1 cellular context compared by ENCODE assay signal in the genomic region with DNA sequence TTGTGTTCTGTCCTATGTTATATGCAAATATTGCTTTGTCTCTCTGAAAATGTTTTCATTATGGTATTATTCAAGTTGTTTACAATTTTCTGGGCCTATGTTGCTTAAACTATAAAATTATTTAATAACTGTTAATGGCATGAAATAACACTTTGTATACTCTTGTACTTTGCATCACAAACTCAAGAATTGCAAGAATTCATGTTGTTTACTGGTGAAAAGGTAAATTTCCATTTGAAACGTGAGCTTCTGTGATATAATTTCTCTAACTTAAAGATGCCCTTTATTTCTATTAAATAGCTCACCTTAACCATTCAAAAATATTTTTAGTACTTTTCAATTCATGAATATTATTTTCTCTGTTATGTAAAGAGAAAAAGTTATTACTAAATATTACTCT.
TF ChIP-seq lines count a peak whose summit lies in the region.

No MANE protein-coding gene starts in this region.

TF ChIP-seq in H1, 55 proteins besides CTCF, POLR2A, EP300 and RAD21 (continued from another document):
- TF ChIP-seq, protein P1, sequence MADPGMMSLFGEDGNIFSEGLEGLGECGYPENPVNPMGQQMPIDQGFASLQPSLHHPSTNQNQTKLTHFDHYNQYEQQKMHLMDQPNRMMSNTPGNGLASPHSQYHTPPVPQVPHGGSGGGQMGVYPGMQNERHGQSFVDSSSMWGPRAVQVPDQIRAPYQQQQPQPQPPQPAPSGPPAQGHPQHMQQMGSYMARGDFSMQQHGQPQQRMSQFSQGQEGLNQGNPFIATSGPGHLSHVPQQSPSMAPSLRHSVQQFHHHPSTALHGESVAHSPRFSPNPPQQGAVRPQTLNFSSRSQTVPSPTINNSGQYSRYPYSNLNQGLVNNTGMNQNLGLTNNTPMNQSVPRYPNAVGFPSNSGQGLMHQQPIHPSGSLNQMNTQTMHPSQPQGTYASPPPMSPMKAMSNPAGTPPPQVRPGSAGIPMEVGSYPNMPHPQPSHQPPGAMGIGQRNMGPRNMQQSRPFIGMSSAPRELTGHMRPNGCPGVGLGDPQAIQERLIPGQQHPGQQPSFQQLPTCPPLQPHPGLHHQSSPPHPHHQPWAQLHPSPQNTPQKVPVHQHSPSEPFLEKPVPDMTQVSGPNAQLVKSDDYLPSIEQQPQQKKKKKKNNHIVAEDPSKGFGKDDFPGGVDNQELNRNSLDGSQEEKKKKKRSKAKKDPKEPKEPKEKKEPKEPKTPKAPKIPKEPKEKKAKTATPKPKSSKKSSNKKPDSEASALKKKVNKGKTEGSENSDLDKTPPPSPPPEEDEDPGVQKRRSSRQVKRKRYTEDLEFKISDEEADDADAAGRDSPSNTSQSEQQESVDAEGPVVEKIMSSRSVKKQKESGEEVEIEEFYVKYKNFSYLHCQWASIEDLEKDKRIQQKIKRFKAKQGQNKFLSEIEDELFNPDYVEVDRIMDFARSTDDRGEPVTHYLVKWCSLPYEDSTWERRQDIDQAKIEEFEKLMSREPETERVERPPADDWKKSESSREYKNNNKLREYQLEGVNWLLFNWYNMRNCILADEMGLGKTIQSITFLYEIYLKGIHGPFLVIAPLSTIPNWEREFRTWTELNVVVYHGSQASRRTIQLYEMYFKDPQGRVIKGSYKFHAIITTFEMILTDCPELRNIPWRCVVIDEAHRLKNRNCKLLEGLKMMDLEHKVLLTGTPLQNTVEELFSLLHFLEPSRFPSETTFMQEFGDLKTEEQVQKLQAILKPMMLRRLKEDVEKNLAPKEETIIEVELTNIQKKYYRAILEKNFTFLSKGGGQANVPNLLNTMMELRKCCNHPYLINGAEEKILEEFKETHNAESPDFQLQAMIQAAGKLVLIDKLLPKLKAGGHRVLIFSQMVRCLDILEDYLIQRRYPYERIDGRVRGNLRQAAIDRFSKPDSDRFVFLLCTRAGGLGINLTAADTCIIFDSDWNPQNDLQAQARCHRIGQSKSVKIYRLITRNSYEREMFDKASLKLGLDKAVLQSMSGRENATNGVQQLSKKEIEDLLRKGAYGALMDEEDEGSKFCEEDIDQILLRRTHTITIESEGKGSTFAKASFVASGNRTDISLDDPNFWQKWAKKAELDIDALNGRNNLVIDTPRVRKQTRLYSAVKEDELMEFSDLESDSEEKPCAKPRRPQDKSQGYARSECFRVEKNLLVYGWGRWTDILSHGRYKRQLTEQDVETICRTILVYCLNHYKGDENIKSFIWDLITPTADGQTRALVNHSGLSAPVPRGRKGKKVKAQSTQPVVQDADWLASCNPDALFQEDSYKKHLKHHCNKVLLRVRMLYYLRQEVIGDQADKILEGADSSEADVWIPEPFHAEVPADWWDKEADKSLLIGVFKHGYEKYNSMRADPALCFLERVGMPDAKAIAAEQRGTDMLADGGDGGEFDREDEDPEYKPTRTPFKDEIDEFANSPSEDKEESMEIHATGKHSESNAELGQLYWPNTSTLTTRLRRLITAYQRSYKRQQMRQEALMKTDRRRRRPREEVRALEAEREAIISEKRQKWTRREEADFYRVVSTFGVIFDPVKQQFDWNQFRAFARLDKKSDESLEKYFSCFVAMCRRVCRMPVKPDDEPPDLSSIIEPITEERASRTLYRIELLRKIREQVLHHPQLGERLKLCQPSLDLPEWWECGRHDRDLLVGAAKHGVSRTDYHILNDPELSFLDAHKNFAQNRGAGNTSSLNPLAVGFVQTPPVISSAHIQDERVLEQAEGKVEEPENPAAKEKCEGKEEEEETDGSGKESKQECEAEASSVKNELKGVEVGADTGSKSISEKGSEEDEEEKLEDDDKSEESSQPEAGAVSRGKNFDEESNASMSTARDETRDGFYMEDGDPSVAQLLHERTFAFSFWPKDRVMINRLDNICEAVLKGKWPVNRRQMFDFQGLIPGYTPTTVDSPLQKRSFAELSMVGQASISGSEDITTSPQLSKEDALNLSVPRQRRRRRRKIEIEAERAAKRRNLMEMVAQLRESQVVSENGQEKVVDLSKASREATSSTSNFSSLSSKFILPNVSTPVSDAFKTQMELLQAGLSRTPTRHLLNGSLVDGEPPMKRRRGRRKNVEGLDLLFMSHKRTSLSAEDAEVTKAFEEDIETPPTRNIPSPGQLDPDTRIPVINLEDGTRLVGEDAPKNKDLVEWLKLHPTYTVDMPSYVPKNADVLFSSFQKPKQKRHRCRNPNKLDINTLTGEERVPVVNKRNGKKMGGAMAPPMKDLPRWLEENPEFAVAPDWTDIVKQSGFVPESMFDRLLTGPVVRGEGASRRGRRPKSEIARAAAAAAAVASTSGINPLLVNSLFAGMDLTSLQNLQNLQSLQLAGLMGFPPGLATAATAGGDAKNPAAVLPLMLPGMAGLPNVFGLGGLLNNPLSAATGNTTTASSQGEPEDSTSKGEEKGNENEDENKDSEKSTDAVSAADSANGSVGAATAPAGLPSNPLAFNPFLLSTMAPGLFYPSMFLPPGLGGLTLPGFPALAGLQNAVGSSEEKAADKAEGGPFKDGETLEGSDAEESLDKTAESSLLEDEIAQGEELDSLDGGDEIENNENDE (IDR thresholded peaks at IDR 0.05; ENCODE audit: insufficient replicate concordance, low read length): peak; percentile 69
- no peak for TF ChIP-seq FOSL1 (IDR thresholded peaks at IDR 0.05; ENCODE audit: insufficient read depth, low read depth, low read length)
- TF ChIP-seq SP4 (IDR thresholded peaks at IDR 0.05; ENCODE audit: low read length): no peak
- TF ChIP-seq EGR1 (IDR thresholded peaks at IDR 0.05; ENCODE audit: borderline replicate concordance, low read depth, low read length): no peak
- TF ChIP-seq TEAD4 (IDR thresholded peaks at IDR 0.05; ENCODE audit: low read depth, low read length): peak; percentile 54
- TF ChIP-seq HDAC2 (IDR thresholded peaks at IDR 0.05; ENCODE audit: borderline replicate concordance in 1 of 2, low read depth in 2 of 2, low read length in 2 of 2): no peak
- no peak for TF ChIP-seq RBBP5 (IDR thresholded peaks at IDR 0.05; ENCODE audit: borderline replicate concordance, low read depth, low read length)
- TF ChIP-seq NRF1 (IDR thresholded peaks at IDR 0.05; ENCODE audit: low read depth, low read length): no peak
TF ChIP-seq in H1: peak in this region for 2.
